1 cellular context compared by ENCODE assay signal in the genomic region with DNA sequence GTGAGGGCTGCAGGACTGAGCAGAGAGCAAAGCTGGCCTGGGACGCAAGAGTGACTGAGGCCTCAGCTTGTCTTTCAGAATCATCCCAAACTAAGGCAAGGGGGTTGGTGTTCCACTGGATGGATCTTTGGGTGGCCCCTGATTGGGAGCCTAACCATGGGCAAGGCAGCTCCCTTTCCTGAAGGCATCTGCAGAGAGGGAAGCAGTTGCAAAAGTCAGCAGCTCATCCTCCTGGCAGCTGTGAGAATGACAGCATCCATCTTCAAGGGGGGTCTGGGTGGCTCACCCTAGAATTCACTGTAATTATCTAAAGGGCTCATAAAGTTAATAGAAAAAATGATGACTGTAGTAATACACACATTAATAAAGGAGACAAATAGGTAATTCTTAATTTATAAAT.
TF ChIP-seq lines count a peak whose summit lies in the region.

No MANE protein-coding gene starts in this region.

TF ChIP-seq in HCT116, 20 proteins besides CTCF, POLR2A, EP300 and RAD21 (continued from another document):
- TF ChIP-seq, protein P1, sequence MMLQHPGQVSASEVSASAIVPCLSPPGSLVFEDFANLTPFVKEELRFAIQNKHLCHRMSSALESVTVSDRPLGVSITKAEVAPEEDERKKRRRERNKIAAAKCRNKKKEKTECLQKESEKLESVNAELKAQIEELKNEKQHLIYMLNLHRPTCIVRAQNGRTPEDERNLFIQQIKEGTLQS (IDR thresholded peaks at IDR 0.05), result no peak
- no peak for TF ChIP-seq EZH2 (IDR thresholded peaks at IDR 0.05)
- TF ChIP-seq FOSL1 (IDR thresholded peaks at IDR 0.05; ENCODE audit: low read depth), result no peak
- TF ChIP-seq ELF1 (IDR thresholded peaks at IDR 0.05; ENCODE audit: borderline replicate concordance, low read depth), result no peak
- TF ChIP-seq JUND (IDR thresholded peaks at IDR 0.05), result no peak
- TF ChIP-seq EZH2phosphoT487 (IDR thresholded peaks at IDR 0.05; ENCODE audit: borderline replicate concordance), result no peak
- TF ChIP-seq SRF (IDR thresholded peaks at IDR 0.05; ENCODE audit: low read depth), result no peak
- no peak for TF ChIP-seq ZFX (IDR thresholded peaks at IDR 0.05)
TF ChIP-seq in HCT116: peak in this region for 0.
